Comparison of ENCODE assay signal across 18 cellular contexts in genomic region chr6:136087986-136088385, GRCh38.
DNase-seq lines count a peak whose midpoint lies in the region; ATAC-seq and TF ChIP-seq lines count a peak whose summit lies in the region.
"Had no signal": no experiment of that assay in that cellular context is flagged by ENCODE, and none has a peak within 500 bp of the region (broad histone marks: within the 10 kb centered on the region; RNA-seq: fewer than 3 reads in every experiment).

No MANE protein-coding gene starts in this region.

- H3K27ac ChIP-seq in prostate gland = no peak overlapping the region
- H3K27ac ChIP-seq: C4-2B, HL-60 had no signal

- DNase-seq in left ventricle myocardium superior = no peak
- DNase-seq in Right ventricle myocardium inferior (ENCODE audit: missing footprints) = no peak
- DNase-seq in iris pigment epithelial cell (ENCODE audit: low read depth) = peak; percentile 79
- no peak for DNase-seq in activated CD4-positive, alpha-beta T cell treated with anti-CD3 and anti-CD28 coated beads, Interleukin-2, amount 50 U/mL, for 1 hour
- DNase-seq in prostate gland (ENCODE audit: low spot score) = no peak
- no peak for DNase-seq in COLO668 (lab: John Stamatoyannopoulos, UW; ENCODE audit: unreplicated experiment)
- DNase-seq: DMS153, H9, NCI-H1417 treated with DMSO at 0.1 percent for 48 hours, NCI-H1930, NCI-H446, NCI-H69, SHP77 had no signal

- intact Hi-C loops in left ventricle myocardium superior (cut with micrococcal nuclease) = no loop called here
- intact Hi-C loops in Right ventricle myocardium inferior (cut with DNase I) = no loop called here
- intact Hi-C loops in prostate gland (cut with DNase I) = no loop called here

- no peaks in the 10 kb centered on the region for H3K9me3 ChIP-seq in prostate gland

- H3K36me3 ChIP-seq in prostate gland = no peaks in the 10 kb centered on the region

- no peaks in the 10 kb centered on the region for H3K27me3 ChIP-seq in prostate gland (replicated peaks; ENCODE audit: insufficient read depth)

- ATAC-seq in left ventricle myocardium superior = peak; percentile 50
- ATAC-seq in Right ventricle myocardium inferior = no peak
- peak; percentile 84 for ATAC-seq in SK-N-SH treated with all-trans-retinoic acid at 6 μM for 48 hours
- no peak for ATAC-seq in GM18858 (IDR thresholded peaks at IDR 0.05; ENCODE audit: unreplicated experiment)
- ATAC-seq: K562 had no signal

- no peaks in the 10 kb centered on the region for H3K4me1 ChIP-seq in prostate gland (replicated peaks)

- WGBS in prostate gland = 95% methylated on average over 6 of the region's 6 CpGs

- TF ChIP-seq CTCF in prostate gland (IDR thresholded peaks at IDR 0.05) = no peak

- TF ChIP-seq POLR2A in prostate gland (IDR thresholded peaks at IDR 0.05) = no peak

- no peak overlapping the region for H3K4me3 ChIP-seq in prostate gland
- H3K4me3 ChIP-seq: K562 had no signal

TF ChIP-seq in SK-N-SH treated with all-trans-retinoic acid at 6 μM for 48 hours, 23 proteins besides CTCF, POLR2A, EP300 and RAD21:
- no peak for TF ChIP-seq TCF4 (CRISPR knock-in tag; IDR thresholded peaks at IDR 0.05; ENCODE audit: borderline replicate concordance)
- TF ChIP-seq CREB5 (CRISPR knock-in tag; IDR thresholded peaks at IDR 0.05; ENCODE audit: low read depth) = no peak
- TF ChIP-seq PATZ1 (CRISPR knock-in tag; IDR thresholded peaks at IDR 0.05; ENCODE audit: borderline replicate concordance) = no peak
- no peak for TF ChIP-seq ISL1 (CRISPR knock-in tag; IDR thresholded peaks at IDR 0.05)
- no peak for TF ChIP-seq TOX (CRISPR knock-in tag; IDR thresholded peaks at IDR 0.05; ENCODE audit: borderline replicate concordance)

Comparison
In these comparisons a context has a peak if more than half of its experiments do, and no peak if none do; other contexts are left out.
1. ATAC-seq: peak in left ventricle myocardium superior (single experiment) and SK-N-SH treated with all-trans-retinoic acid at 6 μM for 48 hours (single experiment); none in Right ventricle myocardium inferior (single experiment) and GM18858 (single experiment).